14 cellular contexts compared by ENCODE assay signal in genomic region chr5:32018476-32019436, GRCh38.
DNase-seq lines count a peak whose midpoint lies in the region; ATAC-seq, FAIRE-seq and TF ChIP-seq lines count a peak whose summit lies in the region.
"Had no signal": no experiment of that assay in that cellular context is flagged by ENCODE, and none has a peak within 500 bp of the region (broad histone marks: within the 10 kb centered on the region; RNA-seq: fewer than 3 reads in every experiment).

No MANE protein-coding gene starts in this region.

- no peak overlapping the region for H3K4me3 Mint-ChIP-seq in Caco-2 (ENCODE audit: unreplicated experiment)

- intact Hi-C loops in GM12878 (cut with micrococcal nuclease; ENCODE audit: unreplicated experiment), result no loop called here
- intact Hi-C loops in Caco-2 (cut with micrococcal nuclease; ENCODE audit: unreplicated experiment), result no loop called here

- in situ Hi-C loops in GM12878 (cut with MboI), result no loop called here

- H3K9ac ChIP-seq in Karpas-422 (ENCODE audit: low read length), result no peak overlapping the region
- no peak overlapping the region for H3K9ac ChIP-seq in GM12878 (ENCODE audit: control insufficient read depth, insufficient read depth, low read length)

- no peak for TF ChIP-seq RAD21 in GM12878 (IDR thresholded peaks at IDR 0.05; ENCODE audit: insufficient read depth, low read depth, low read length)

- DNase-seq in Karpas-422 (no peak), GM12878 (ENCODE audit: low read depth, low spot score) (no peak), hepatocyte (ENCODE audit: low spot score) (no peak), substantia nigra (lab: John Stamatoyannopoulos, UW) (peak in 2 of 49 donors; percentile 28 to 55), SHP77 treated with DMSO at 0.1 percent for 48 hours (lab: John Stamatoyannopoulos, UW) (no peak), Caco-2 (no peak), DMS53 treated with DMSO at 0.1 percent for 48 hours (lab: John Stamatoyannopoulos, UW; ENCODE audit: unreplicated experiment) (no peak)
- DNase-seq: KBM-7; kidney; NCI-H2029 treated with DMSO at 0.1 percent for 48 hours; stimulated activated CD4-positive, alpha-beta T cell treated with anti-CD3 and anti-CD28 coated beads, Interleukin-1b, Interleukin-23, amount 100 ng/mL, for 48 hours; stimulated activated naive B cell treated with anti-CD40 and anti-IgM and Interleukin-4, amounts not matched to agents 10 μg/mL and 1 μg/mL and 100 μg/mL, for 72 hours had no signal

- peaks cover 5% of the 10 kb centered on the region for H3K27me3 Mint-ChIP-seq in Caco-2 (ENCODE audit: insufficient read depth, unreplicated experiment)
- H3K27me3 Mint-ChIP-seq: stimulated activated naive B cell treated with anti-CD40 and anti-IgM and Interleukin-4, amounts not matched to agents 10 μg/mL and 1 μg/mL and 100 μg/mL, for 72 hours had no signal

- SMC1A ChIA-PET in GM12878 (lab: Charles Lee; ENCODE audit: uncharacterized antibody, unreplicated experiment), result interaction anchor here (2.0 kb wide), 1 partner anchor 11 kb away, joined by 5 read pairs; no protein-coding TSS in a partner anchor

- ATAC-seq in GM12878, result no peak
- ATAC-seq in HG02970 (IDR thresholded peaks at IDR 0.05; ENCODE audit: low FRiP score, unreplicated experiment), result no peak

- CTCF ChIA-PET in GM12878 (lab: Yijun Ruan, JAX) (no interaction called here), Caco-2 (lab: Charles Lee) (no interaction called here)

- no TSS peak for BruUV-seq in GM12878 (replicated peaks; lab: Mats Ljungman, UMichigan)
- no TSS peak for BruUV-seq in Caco-2 (replicated peaks; lab: Mats Ljungman, UMichigan)

- H3K4me1 ChIP-seq in Karpas-422 (ENCODE audit: low read length) (peaks cover 11% of the 10 kb centered on the region), GM12878 (ENCODE audit: control insufficient read depth, insufficient read depth, low read length) (peaks cover 4% of the 10 kb centered on the region), hepatocyte (ENCODE audit: insufficient read depth) (peaks cover 18% of the 10 kb centered on the region), Caco-2 (no peaks in the 10 kb centered on the region)

- 55% methylated on average over 14 of the region's 14 CpGs for WGBS in GM12878 (ENCODE audit: insufficient coverage, insufficient replicate concordance, low lambda C conversion rate, missing lambda C conversion rate)
- 64% methylated on average over 14 of the region's 14 CpGs for WGBS in hepatocyte (ENCODE audit: low lambda C conversion rate, missing lambda C conversion rate)

- RAD21 ChIA-PET in GM12878 (lab: Charles Lee; ENCODE audit: unreplicated experiment), result no interaction called here

- no peaks in the 10 kb centered on the region for H3K9me2 ChIP-seq in Karpas-422 (replicated peaks; ENCODE audit: insufficient read depth, low read length)
- no peaks in the 10 kb centered on the region for H3K9me2 ChIP-seq in hepatocyte (replicated peaks; ENCODE audit: insufficient read depth)

- no peaks in the 10 kb centered on the region for H3K9me3 Mint-ChIP-seq in Caco-2 (ENCODE audit: unreplicated experiment)
- H3K9me3 Mint-ChIP-seq: stimulated activated naive B cell treated with anti-CD40 and anti-IgM and Interleukin-4, amounts not matched to agents 10 μg/mL and 1 μg/mL and 100 μg/mL, for 72 hours had no signal

- H4K20me1 ChIP-seq in Karpas-422 (ENCODE audit: insufficient read depth, low read depth, low read length) (no peaks in the 10 kb centered on the region), GM12878 (ENCODE audit: control insufficient read depth, insufficient read depth) (no peaks in the 10 kb centered on the region), hepatocyte (ENCODE audit: insufficient read depth, poor library complexity, severe bottlenecking) (no peaks in the 10 kb centered on the region)

- FAIRE-seq in GM12878 (lab: Jason Lieb, UNC), result no peak
- FAIRE-seq: kidney had no signal

- H3K4me2 ChIP-seq in Karpas-422 (ENCODE audit: low read depth, low read length, poor library complexity, severe bottlenecking) (no peak overlapping the region), GM12878 (ENCODE audit: control insufficient read depth, insufficient read depth) (0 out of 2 replicates have a peak overlapping the region, but pooled peaks have one; percentile 3), hepatocyte (peak overlapping the region; percentile 14)

- H3K79me2 ChIP-seq in Karpas-422 (ENCODE audit: low read length), result no peaks in the 10 kb centered on the region
- no peaks in the 10 kb centered on the region for H3K79me2 ChIP-seq in GM12878 (ENCODE audit: control insufficient read depth, insufficient read depth, low read length)
- H3K79me2 ChIP-seq in hepatocyte, result no peaks in the 10 kb centered on the region

- TF ChIP-seq CTCF in GM12878 (IDR thresholded peaks at IDR 0.05 in 2 of 3, conservative IDR thresholded peaks at IDR 0.05 in 1 of 3; ENCODE audit: control insufficient read depth in 2 of 3, extremely low read depth in 1 of 3, insufficient read depth in 1 of 3, low read depth in 3 of 3, low read length in 3 of 3) (no peak), hepatocyte (IDR thresholded peaks at IDR 0.05; ENCODE audit: poor library complexity) (no peak), Caco-2 (IDR thresholded peaks at IDR 0.05; ENCODE audit: insufficient read depth in 1 of 2, low read depth in 1 of 2, low read length in 1 of 2, severe bottlenecking in 1 of 2, unreplicated experiment in 1 of 2) (no peak)

- H3K9me3 ChIP-seq in Karpas-422 (ENCODE audit: low read length), result no peaks in the 10 kb centered on the region
- H3K9me3 ChIP-seq in GM12878 (replicated peaks; ENCODE audit: control insufficient read depth, insufficient read depth, low read length), result no peaks in the 10 kb centered on the region
- H3K9me3 ChIP-seq in hepatocyte (ENCODE audit: low read depth), result no peaks in the 10 kb centered on the region
- H3K9me3 ChIP-seq in Caco-2, result no peaks in the 10 kb centered on the region

- no peaks in the 10 kb centered on the region for H3K36me3 ChIP-seq in Karpas-422 (ENCODE audit: insufficient read depth, low read length)
- no peaks in the 10 kb centered on the region for H3K36me3 ChIP-seq in GM12878 (ENCODE audit: control insufficient read depth in 2 of 2, insufficient read depth in 2 of 2, low read length in 1 of 2)
- no peaks in the 10 kb centered on the region for H3K36me3 ChIP-seq in hepatocyte (replicated peaks; ENCODE audit: insufficient read depth, low read depth)
- no peaks in the 10 kb centered on the region for H3K36me3 ChIP-seq in Caco-2 (ENCODE audit: control insufficient read depth, insufficient read depth, low read length)
- H3K36me3 ChIP-seq: cardiac muscle cell had no signal

- H3K4me3 ChIP-seq in Karpas-422 (ENCODE audit: low read length), result no peak overlapping the region
- no peak overlapping the region for H3K4me3 ChIP-seq in GM12878
- no peak overlapping the region for H3K4me3 ChIP-seq in hepatocyte
- H3K4me3 ChIP-seq in Caco-2 (ENCODE audit: low read depth, low read length), result no peak overlapping the region
- H3K4me3 ChIP-seq: cardiac muscle cell had no signal

- no peaks in the 10 kb centered on the region for H3K27me3 ChIP-seq in Karpas-422 (ENCODE audit: low read length)
- no peaks in the 10 kb centered on the region for H3K27me3 ChIP-seq in GM12878 (replicated peaks in 1 of 2; ENCODE audit: control insufficient read depth in 2 of 2, insufficient read depth in 2 of 2, low read length in 1 of 2)
- H3K27me3 ChIP-seq in hepatocyte, result no peaks in the 10 kb centered on the region
- no peaks in the 10 kb centered on the region; the same call in 1 of the 2 replicates for H3K27me3 ChIP-seq in Caco-2 (replicated peaks; ENCODE audit: control insufficient read depth, insufficient read depth, low read length)
- H3K27me3 ChIP-seq: cardiac muscle cell had no signal

- H2AFZ ChIP-seq in Karpas-422 (ENCODE audit: low read length) (peak overlapping the region; percentile 42; the same call in 1 of the 2 replicates), GM12878 (ENCODE audit: control insufficient read depth, low read depth, low read length) (no peak overlapping the region; the same call in 1 of the 2 replicates), hepatocyte (no peak overlapping the region)

- no peaks in the 10 kb centered on the region for H3K36me3 Mint-ChIP-seq in Caco-2 (ENCODE audit: insufficient read depth, unreplicated experiment)
- H3K36me3 Mint-ChIP-seq: stimulated activated naive B cell treated with anti-CD40 and anti-IgM and Interleukin-4, amounts not matched to agents 10 μg/mL and 1 μg/mL and 100 μg/mL, for 72 hours had no signal

- H3K27ac ChIP-seq in Karpas-422 (ENCODE audit: low read length) (no peak overlapping the region), GM12878 (ENCODE audit: control insufficient read depth, insufficient read depth) (no peak overlapping the region), hepatocyte (peak overlapping the region; percentile 4), substantia nigra (ENCODE audit: low read depth, low read length, poor library complexity, severe bottlenecking) (peak overlapping the region; percentile 44)
- H3K27ac ChIP-seq: cardiac muscle cell had no signal

- H3K27ac Mint-ChIP-seq in Caco-2 (ENCODE audit: unreplicated experiment), result no peak overlapping the region
- H3K27ac Mint-ChIP-seq: stimulated activated naive B cell treated with anti-CD40 and anti-IgM and Interleukin-4, amounts not matched to agents 10 μg/mL and 1 μg/mL and 100 μg/mL, for 72 hours had no signal

- TF ChIP-seq EP300 in GM12878 (IDR thresholded peaks at IDR 0.05; ENCODE audit: borderline replicate concordance in 1 of 2, control insufficient read depth in 1 of 2, low read depth in 2 of 2, low read length in 2 of 2), result no peak

- POLR2A ChIA-PET in GM12878 (lab: Charles Lee), result no interaction called here
- POLR2A ChIA-PET in Caco-2 (lab: Charles Lee), result no interaction called here

- no peak for TF ChIP-seq POLR2A in GM12878 (IDR thresholded peaks at IDR 0.05; ENCODE audit: low read depth, low read length)

- peaks cover 6% of the 10 kb centered on the region for H3K4me1 Mint-ChIP-seq in Caco-2 (ENCODE audit: low read depth, unreplicated experiment)

TF ChIP-seq in GM12878, 131 proteins besides CTCF, POLR2A, EP300 and RAD21 (continues in another document):
- no peak for TF ChIP-seq MLLT1 (IDR thresholded peaks at IDR 0.05)

Comparison
In these comparisons a context has a peak if more than half of its experiments do, and no peak if none do; other contexts are left out.
1. H3K27ac ChIP-seq: peak in hepatocyte (single experiment) and substantia nigra (single experiment); none in Karpas-422 (single experiment) and GM12878 (single experiment).